ENCODE assay signal across 12 cellular contexts in genomic region chr22:28410050-28410816, GRCh38.
DNase-seq lines count a peak whose midpoint lies in the region; ATAC-seq and TF ChIP-seq lines count a peak whose summit lies in the region.
"Had no signal": no experiment of that assay in that cellular context is flagged by ENCODE, and none has a peak within 500 bp of the region (broad histone marks: within the 10 kb centered on the region; RNA-seq: fewer than 3 reads in every experiment).

No MANE protein-coding gene starts in this region.

- intact Hi-C loops in A673 (cut with micrococcal nuclease; ENCODE audit: unreplicated experiment) = no loop called here

- ATAC-seq in HG03342 (IDR thresholded peaks at IDR 0.05; ENCODE audit: unreplicated experiment) = no peak

- CTCF ChIA-PET in A673 (lab: Charles Lee) = no interaction called here

- H3K27me3 ChIP-seq in A673 (replicated peaks; ENCODE audit: insufficient read depth, low read depth, low read length, poor library complexity) (no peaks in the 10 kb centered on the region), HUES48 (ENCODE audit: control insufficient read depth, insufficient read depth, low read length) (no peaks in the 10 kb centered on the region), BE2C (no peaks in the 10 kb centered on the region), Peyer's patch (no peaks in the 10 kb centered on the region)
- H3K27me3 ChIP-seq: upper lobe of left lung had no signal

- peak; percentile 27 for DNase-seq in A673 (ENCODE audit: low spot score)
- peak; percentile 38 for DNase-seq in astrocyte of the cerebellum (ENCODE audit: low read depth)
- DNase-seq in iPS-NIHi7 (ENCODE audit: extremely low spot score) = peak; percentile 40
- DNase-seq in T-helper 2 cell = no peak
- DNase-seq in BE2C = no peak
- DNase-seq in Peyer's patch = no peak
- DNase-seq: DMS79; effector CD8-positive, alpha-beta T cell; RPMI8226; upper lobe of left lung had no signal

- no peaks in the 10 kb centered on the region for H3K9me3 ChIP-seq in A673 (ENCODE audit: low read depth, low read length, poor library complexity, severe bottlenecking)
- H3K9me3 ChIP-seq in HUES48 (ENCODE audit: control insufficient read depth, insufficient read depth, low read length) = no peaks in the 10 kb centered on the region
- no peaks in the 10 kb centered on the region for H3K9me3 ChIP-seq in BE2C
- no peaks in the 10 kb centered on the region for H3K9me3 ChIP-seq in Peyer's patch
- H3K9me3 ChIP-seq: upper lobe of left lung had no signal

- H3K4me3 ChIP-seq in A673 (ENCODE audit: low read depth, low read length, poor library complexity, severe bottlenecking) = no peak overlapping the region
- H3K4me3 ChIP-seq in HUES48 (ENCODE audit: low read depth, low read length) = no peak overlapping the region
- no peak overlapping the region for H3K4me3 ChIP-seq in astrocyte of the cerebellum (ENCODE audit: low read depth, low read length)
- H3K4me3 ChIP-seq in BE2C (ENCODE audit: low read depth, low read length) = no peak overlapping the region
- no peak overlapping the region for H3K4me3 ChIP-seq in Peyer's patch
- H3K4me3 ChIP-seq: upper lobe of left lung had no signal

- TF ChIP-seq POLR2A in Peyer's patch (IDR thresholded peaks at IDR 0.05) = no peak

- H3K9ac ChIP-seq in HUES48 (ENCODE audit: low read depth, low read length) = no peak overlapping the region

- H3K36me3 ChIP-seq in A673 (ENCODE audit: insufficient read depth, low read length, poor library complexity, severe bottlenecking) (no peaks in the 10 kb centered on the region), HUES48 (ENCODE audit: control insufficient read depth, insufficient read depth, low read length) (no peaks in the 10 kb centered on the region), BE2C (no peaks in the 10 kb centered on the region), Peyer's patch (no peaks in the 10 kb centered on the region)
- H3K36me3 ChIP-seq: upper lobe of left lung had no signal

- H3K4me1 ChIP-seq in A673 (ENCODE audit: insufficient read depth, low read length, poor library complexity, severe bottlenecking) (peaks cover 19% of the 10 kb centered on the region), HUES48 (ENCODE audit: control insufficient read depth, insufficient read depth, low read length) (peaks cover 13% of the 10 kb centered on the region; the same call in 1 of the 2 replicates), BE2C (peaks cover 3% of the 10 kb centered on the region; the same call in 1 of the 2 replicates), Peyer's patch (no peaks in the 10 kb centered on the region)

- BruUV-seq in A673 (replicated peaks; lab: Mats Ljungman, UMichigan) = no TSS peak

- no peak for TF ChIP-seq CTCF in A673 (conservative IDR thresholded peaks at IDR 0.05; ENCODE audit: low read depth, low read length)
- TF ChIP-seq CTCF in astrocyte of the cerebellum (IDR thresholded peaks at IDR 0.05; ENCODE audit: low read depth, low read length, missing control alignments) = no peak
- TF ChIP-seq CTCF in BE2C (IDR thresholded peaks at IDR 0.05; ENCODE audit: low read depth, low read length) = no peak
- TF ChIP-seq CTCF in Peyer's patch (IDR thresholded peaks at IDR 0.05) = no peak

- H3K27ac ChIP-seq in A673 (ENCODE audit: low read depth, low read length, poor library complexity, severe bottlenecking) (no peak overlapping the region), HUES48 (ENCODE audit: low read depth, low read length) (peak overlapping the region; percentile 30), Peyer's patch (no peak overlapping the region)
- H3K27ac ChIP-seq: upper lobe of left lung had no signal

- POLR2A ChIA-PET in A673 (lab: Charles Lee; ENCODE audit: low non-redundant PET) = no interaction called here

- in situ Hi-C loops in astrocyte of the cerebellum (cut with HindIII; ENCODE audit: low sequenced_read_pairs) = no loop called here

Comparison
In these comparisons a context has a peak if more than half of its experiments do, and no peak if none do; other contexts are left out.
1. DNase-seq: peak in A673 (single experiment), astrocyte of the cerebellum (single experiment) and iPS-NIHi7 (single experiment); none in T-helper 2 cell (0 of 5), BE2C (single experiment) and Peyer's patch (0 of 3).